1 cellular context compared by ENCODE assay signal in the genomic region with DNA sequence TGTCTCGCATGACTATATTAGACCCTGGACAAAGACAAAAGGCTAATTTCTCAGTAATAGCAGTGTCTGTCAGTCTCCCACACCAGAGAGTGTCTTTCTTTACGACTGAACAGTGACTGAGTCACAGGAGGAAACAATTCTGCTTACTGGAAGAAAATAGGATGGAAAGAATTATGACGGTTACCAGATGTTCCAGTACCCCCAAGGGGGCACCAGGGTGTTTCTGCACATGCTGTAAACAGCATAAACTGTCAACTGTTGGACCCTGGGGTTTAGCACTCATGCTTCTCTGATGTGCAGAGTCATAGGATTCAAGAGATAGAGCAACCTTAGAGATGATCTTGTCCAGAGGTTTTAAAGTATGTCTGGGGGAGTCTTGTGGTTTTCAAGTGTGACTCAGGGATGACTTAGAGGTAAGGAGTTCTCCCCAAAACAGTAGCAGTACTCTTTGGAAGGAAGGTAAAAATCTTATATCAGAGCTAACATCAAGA.
TF ChIP-seq lines count a peak whose summit lies in the region.

No MANE protein-coding gene starts in this region.

TF ChIP-seq in HepG2, 621 proteins besides CTCF, POLR2A, EP300 and RAD21 (continued from another document):
- TF ChIP-seq HNF1A (IDR thresholded peaks at IDR 0.05; ENCODE audit: low read depth) (no peak), HNF1A (CRISPR knock-in tag; IDR thresholded peaks at IDR 0.05; ENCODE audit: borderline replicate concordance) (no peak)
- TF ChIP-seq, protein P1, sequence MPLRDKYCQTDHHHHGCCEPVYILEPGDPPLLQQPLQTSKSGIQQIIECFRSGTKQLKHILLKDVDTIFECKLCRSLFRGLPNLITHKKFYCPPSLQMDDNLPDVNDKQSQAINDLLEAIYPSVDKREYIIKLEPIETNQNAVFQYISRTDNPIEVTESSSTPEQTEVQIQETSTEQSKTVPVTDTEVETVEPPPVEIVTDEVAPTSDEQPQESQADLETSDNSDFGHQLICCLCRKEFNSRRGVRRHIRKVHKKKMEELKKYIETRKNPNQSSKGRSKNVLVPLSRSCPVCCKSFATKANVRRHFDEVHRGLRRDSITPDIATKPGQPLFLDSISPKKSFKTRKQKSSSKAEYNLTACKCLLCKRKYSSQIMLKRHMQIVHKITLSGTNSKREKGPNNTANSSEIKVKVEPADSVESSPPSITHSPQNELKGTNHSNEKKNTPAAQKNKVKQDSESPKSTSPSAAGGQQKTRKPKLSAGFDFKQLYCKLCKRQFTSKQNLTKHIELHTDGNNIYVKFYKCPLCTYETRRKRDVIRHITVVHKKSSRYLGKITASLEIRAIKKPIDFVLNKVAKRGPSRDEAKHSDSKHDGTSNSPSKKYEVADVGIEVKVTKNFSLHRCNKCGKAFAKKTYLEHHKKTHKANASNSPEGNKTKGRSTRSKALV (CRISPR knock-in tag; IDR thresholded peaks at IDR 0.05), result no peak
